Comparison of ENCODE assay signal across 27 cellular contexts in genomic region chr6:87912102-87912501, GRCh38.
"Had no signal": no experiment of that assay in that cellular context is flagged by ENCODE, and none has a peak within 500 bp of the region (broad histone marks: within the 10 kb centered on the region; RNA-seq: fewer than 3 reads in every experiment).

No MANE protein-coding gene starts in this region.

- H3K27ac ChIP-seq: neural progenitor cell, ovary, parathyroid adenoma, psoas muscle, right lobe of liver, sigmoid colon, stomach, thoracic aorta, thyroid gland, tibial nerve, upper lobe of left lung, vagina had no signal

- H3K27ac Mint-ChIP-seq: nephron; neural progenitor cell; progenitor cell of endocrine pancreas; stimulated activated effector memory CD8-positive, alpha-beta T cell treated with anti-CD3 and anti-CD28 coated beads, Interleukin-12 subunit alpha, Interleukin-12 subunit beta, amount 100 ng/mL, for 72 hours; stimulated activated naive B cell treated with anti-CD40 and anti-IgM and Interleukin-4, amounts not matched to agents 10 μg/mL and 1 μg/mL and 100 μg/mL, for 72 hours; stimulated activated naive CD8-positive, alpha-beta T cell treated with anti-CD3 and anti-CD28 coated beads, Interleukin-15, Interleukin-2, amounts not matched to agents 100 ng/mL and 50 ng/mL, for 24 hours had no signal

- H3K4me1 ChIP-seq: parathyroid adenoma, psoas muscle, right lobe of liver, stomach, thyroid gland, tibial nerve, vagina had no signal

- H3K9ac ChIP-seq: neural progenitor cell, parathyroid adenoma had no signal

- H3K4me3 ChIP-seq: neural progenitor cell, ovary, psoas muscle, right lobe of liver, sigmoid colon, stomach, thoracic aorta, thyroid gland, tibial nerve, upper lobe of left lung, vagina had no signal

- FAIRE-seq: small intestine, urothelium cell line had no signal

- H3K36me3 ChIP-seq: neural progenitor cell, ovary, right lobe of liver, sigmoid colon, stomach, thoracic aorta, thyroid gland, tibial nerve, upper lobe of left lung, vagina had no signal

- H3K9me3 ChIP-seq: ovary, psoas muscle, right lobe of liver, sigmoid colon, thoracic aorta, thyroid gland, upper lobe of left lung, vagina had no signal

- H3K9me3 Mint-ChIP-seq: stimulated activated effector memory CD8-positive, alpha-beta T cell treated with anti-CD3 and anti-CD28 coated beads, Interleukin-12 subunit alpha, Interleukin-12 subunit beta, amount 100 ng/mL, for 72 hours had no signal

- ATAC-seq: psoas muscle; right cardiac atrium; right lobe of liver; stimulated activated effector memory CD8-positive, alpha-beta T cell treated with anti-CD3 and anti-CD28 coated beads, Interleukin-12 subunit alpha, Interleukin-12 subunit beta, amount 100 ng/mL, for 72 hours; stimulated activated naive B cell treated with anti-CD40 and anti-IgM and Interleukin-4, amounts not matched to agents 10 μg/mL and 1 μg/mL and 100 μg/mL, for 72 hours had no signal

- H2AFZ ChIP-seq: neural progenitor cell, parathyroid adenoma had no signal

- H3K27me3 ChIP-seq: neural progenitor cell, ovary, right lobe of liver, sigmoid colon, stomach, thyroid gland, tibial nerve, upper lobe of left lung, vagina had no signal

- H3K4me2 ChIP-seq: neural progenitor cell had no signal

- DNase-seq: occipital lobe; ovary; psoas muscle; right cardiac atrium; right lobe of liver; sigmoid colon; small intestine; stimulated activated CD4-positive, alpha-beta T cell treated with anti-CD3 and anti-CD28 coated beads, Interleukin-15, amount 100 ng/mL, for 24 hours; stimulated activated CD4-positive, alpha-beta T cell treated with anti-CD3 and anti-CD28 coated beads, Interleukin-2, amount 100 ng/mL, for 24 hours; stimulated activated CD4-positive, alpha-beta T cell treated with anti-CD3 and anti-CD28 coated beads, Interleukin-2, amount 100 ng/mL, for 48 hours; stimulated activated CD4-positive, alpha-beta T cell treated with anti-CD3 and anti-CD28 coated beads, Interleukin-4, amount 100 ng/mL, for 24 hours; stimulated activated naive B cell treated with anti-CD40 and anti-IgM and Interleukin-4, amounts not matched to agents 10 μg/mL and 1 μg/mL and 100 μg/mL, for 72 hours; stimulated activated naive CD4-positive, alpha-beta T cell treated with Interleukin-2 at 50 U/mL for 16 hours; stomach; thyroid gland; trophoblast cell; upper lobe of left lung had no signal

- H3K27me3 Mint-ChIP-seq: progenitor cell of endocrine pancreas; stimulated activated naive B cell treated with anti-CD40 and anti-IgM and Interleukin-4, amounts not matched to agents 10 μg/mL and 1 μg/mL and 100 μg/mL, for 72 hours had no signal

- H3K4me3 Mint-ChIP-seq: nephron; neural progenitor cell; stimulated activated effector memory CD8-positive, alpha-beta T cell treated with anti-CD3 and anti-CD28 coated beads, Interleukin-12 subunit alpha, Interleukin-12 subunit beta, amount 100 ng/mL, for 72 hours; stimulated activated naive B cell treated with anti-CD40 and anti-IgM and Interleukin-4, amounts not matched to agents 10 μg/mL and 1 μg/mL and 100 μg/mL, for 72 hours; stimulated activated naive CD8-positive, alpha-beta T cell treated with anti-CD3 and anti-CD28 coated beads, Interleukin-15, Interleukin-2, amounts not matched to agents 100 ng/mL and 50 ng/mL, for 24 hours had no signal

- H3K79me2 ChIP-seq: parathyroid adenoma had no signal
